29 cellular contexts compared by ENCODE assay signal in genomic region chr4:180940680-180941079, GRCh38.
"Had no signal": no experiment of that assay in that cellular context is flagged by ENCODE, and none has a peak within 500 bp of the region (broad histone marks: within the 10 kb centered on the region; RNA-seq: fewer than 3 reads in every experiment).

No MANE protein-coding gene starts in this region.

- H3K36me3 ChIP-seq: colonic mucosa, esophagus muscularis mucosa, esophagus squamous epithelium, gastrocnemius medialis, gastroesophageal sphincter, heart left ventricle, heart right ventricle had no signal

- H3K4me3 Mint-ChIP-seq: dendritic cell treated with granulocyte-macrophage colony-stimulating factor and Interleukin-4, amounts not matched to agents 40 ng/mL and 50 ng/mL, for 4 days; effector memory CD8-positive, alpha-beta T cell; endodermal cell had no signal

- H3K27me3 Mint-ChIP-seq: dendritic cell treated with granulocyte-macrophage colony-stimulating factor and Interleukin-4, amounts not matched to agents 40 ng/mL and 50 ng/mL, for 4 days; effector memory CD8-positive, alpha-beta T cell had no signal

- ATAC-seq: effector memory CD8-positive, alpha-beta T cell; esophagus mucosa; foreskin keratinocyte; gastrocnemius medialis; gastroesophageal sphincter; heart left ventricle; heart right ventricle had no signal

- H3K9me3 Mint-ChIP-seq: dendritic cell treated with granulocyte-macrophage colony-stimulating factor and Interleukin-4, amounts not matched to agents 40 ng/mL and 50 ng/mL, for 4 days had no signal

- DNase-seq: colonic mucosa; cortex of kidney; dermis blood vessel endothelial cell; dorsolateral prefrontal cortex; effector CD4-positive, alpha-beta T cell; effector CD8-positive, alpha-beta T cell; effector memory CD4-positive, alpha-beta T cell; effector memory CD8-positive, alpha-beta T cell; endodermal cell; erythroblast; esophagus squamous epithelium; foreskin fibroblast; foreskin keratinocyte; foreskin melanocyte; gastrocnemius medialis; glutamatergic neuron; head of caudate nucleus; heart left ventricle; heart right ventricle had no signal

- H3K4me3 ChIP-seq: colonic mucosa, coronary artery, dorsolateral prefrontal cortex, esophagus muscularis mucosa, esophagus squamous epithelium, gastrocnemius medialis, gastroesophageal sphincter, heart left ventricle, heart right ventricle had no signal

- H3K4me1 ChIP-seq: colonic mucosa, esophagus muscularis mucosa, esophagus squamous epithelium, foreskin keratinocyte, gastrocnemius medialis, gastroesophageal sphincter, heart left ventricle, heart right ventricle had no signal

- H3K4me1 Mint-ChIP-seq: endodermal cell had no signal

- H3K27ac Mint-ChIP-seq: dendritic cell treated with granulocyte-macrophage colony-stimulating factor and Interleukin-4, amounts not matched to agents 40 ng/mL and 50 ng/mL, for 4 days; effector memory CD8-positive, alpha-beta T cell; endodermal cell had no signal

- H3K27me3 ChIP-seq: colonic mucosa, dorsolateral prefrontal cortex, esophagus muscularis mucosa, esophagus squamous epithelium, foreskin keratinocyte, gastrocnemius medialis, gastroesophageal sphincter, heart left ventricle, heart right ventricle had no signal

- H3K27ac ChIP-seq: colonic mucosa, coronary artery, dorsolateral prefrontal cortex, epithelial cell of prostate, esophagus muscularis mucosa, esophagus squamous epithelium, foreskin keratinocyte, gastrocnemius medialis, gastroesophageal sphincter, heart left ventricle, heart right ventricle had no signal

- FAIRE-seq: colon, endometrium, endothelial cell of umbilical vein, frontal cortex had no signal

- H3K9me3 ChIP-seq: colonic mucosa, esophagus muscularis mucosa, esophagus squamous epithelium, gastrocnemius medialis, gastroesophageal sphincter, heart left ventricle, heart right ventricle had no signal
